In genomic region chr5:132639706-132640130, GRCh38 we compare ENCODE assay signal across 15 cellular contexts. TPM values are rescaled to one million over a fixed set of nuclear protein-coding genes. Genes with fewer than 3 reads are reported as not detected.
DNase-seq lines count a peak whose midpoint lies in the region; ATAC-seq, FAIRE-seq and TF ChIP-seq lines count a peak whose summit lies in the region.
"Had no signal": no experiment of that assay in that cellular context is flagged by ENCODE, and none has a peak within 500 bp of the region (broad histone marks: within the 10 kb centered on the region; RNA-seq: fewer than 3 reads in every experiment).

No MANE protein-coding gene starts in this region.

- RAD21 ChIA-PET in GM12878 (lab: Charles Lee; ENCODE audit: unreplicated experiment) = interaction anchor here (1.2 to 5.7 kb wide), 8 partner anchors 16 to 181 kb away, joined by 4 to 113 read pairs (median 6); partner anchors contain the start of genes IL13 and IL4

- CTCF ChIA-PET in activated CD4-positive, alpha-beta T cell treated with anti-CD3 and anti-CD28 coated beads for 36 hours (lab: Charles Lee) = interaction anchor here (1.3 kb wide), 1 partner anchor 139 kb away, joined by 4 read pairs; no protein-coding TSS in a partner anchor
- CTCF ChIA-PET in GM12878 (lab: Yijun Ruan, JAX) = interaction anchor here (0.5 to 4.8 kb wide), 5 partner anchors 9 to 180 kb away, joined by 3 to 28 read pairs (median 13); no protein-coding TSS in a partner anchor

- H3K4me2 ChIP-seq in GM12878 (ENCODE audit: control insufficient read depth, insufficient read depth) = peak overlapping the region; percentile 26

- POLR2A ChIA-PET in activated CD4-positive, alpha-beta T cell treated with anti-CD3 and anti-CD28 coated beads for 36 hours (lab: Charles Lee) = no interaction called here
- POLR2A ChIA-PET in GM12878 (lab: Charles Lee) = interaction anchor here (1.0 to 6.3 kb wide), 9 partner anchors 8 to 146 kb away, joined by 3 to 53 read pairs (median 6); partner anchors contain the start of gene IL13

- H3K4me3 Mint-ChIP-seq in activated CD4-positive, alpha-beta T cell treated with anti-CD3 and anti-CD28 coated beads for 36 hours = no peak overlapping the region

- peaks cover 67% of the 10 kb centered on the region for H3K36me3 Mint-ChIP-seq in activated CD4-positive, alpha-beta T cell treated with anti-CD3 and anti-CD28 coated beads for 36 hours (ENCODE audit: low read depth)

- intact Hi-C loops in activated CD4-positive, alpha-beta T cell treated with anti-CD3 and anti-CD28 coated beads for 36 hours (cut with DNase I, micrococcal nuclease) = loop anchor here (2.0 to 5.0 kb wide), 8 partner anchors 17 to 212 kb away; partner anchors contain the start of genes KIF3A (in 1 of the 2) and RAD50 (in 1 of the 2)
- intact Hi-C loops in GM12878 (cut with micrococcal nuclease; ENCODE audit: unreplicated experiment) = loop anchor here (2.0 to 5.0 kb wide), 2 partner anchors 21 to 112 kb away; no protein-coding TSS in a partner anchor

- no peak overlapping the region for H3K9ac ChIP-seq in GM12878 (ENCODE audit: control insufficient read depth, insufficient read depth, low read length)

- H3K79me2 ChIP-seq in GM12878 (ENCODE audit: control insufficient read depth, insufficient read depth, low read length) = no peaks in the 10 kb centered on the region

- WGBS in GM12878 (ENCODE audit: insufficient coverage, insufficient replicate concordance, low lambda C conversion rate, missing lambda C conversion rate) = 0% methylated on average over 2 of the region's 2 CpGs

- no peak for TF ChIP-seq CTCF in GM12878 (IDR thresholded peaks at IDR 0.05 in 2 of 3, conservative IDR thresholded peaks at IDR 0.05 in 1 of 3; ENCODE audit: control insufficient read depth in 2 of 3, extremely low read depth in 1 of 3, insufficient read depth in 1 of 3, low read depth in 3 of 3, low read length in 3 of 3)

- no TSS peak for BruUV-seq in GM12878 (replicated peaks; lab: Mats Ljungman, UMichigan)

- no peak for TF ChIP-seq RAD21 in GM12878 (IDR thresholded peaks at IDR 0.05; ENCODE audit: insufficient read depth, low read depth, low read length)

- no peaks in the 10 kb centered on the region for H3K27me3 Mint-ChIP-seq in activated CD4-positive, alpha-beta T cell treated with anti-CD3 and anti-CD28 coated beads for 36 hours
- H3K27me3 Mint-ChIP-seq: progenitor cell of endocrine pancreas had no signal

- no peak overlapping the region for H2AFZ ChIP-seq in GM12878 (ENCODE audit: control insufficient read depth, low read depth, low read length)

- DNase-seq in activated CD4-positive, alpha-beta T cell treated with anti-CD3 and anti-CD28 coated beads for 36 hours = peak; percentile 44
- no peak for DNase-seq in activated CD4-positive, alpha-beta T cell treated with anti-CD3 and anti-CD28 coated beads for 1 hour
- DNase-seq in GM12878 (ENCODE audit: low read depth, low spot score) (peak; percentile 82), NCI-H2107 treated with DMSO at 0.1 percent for 48 hours (lab: John Stamatoyannopoulos, UW; ENCODE audit: unreplicated experiment) (no peak), ecto neural progenitor cell (ENCODE audit: low spot score) (no peak), activated gamma-delta T cell treated with Interleukin-2 at 50 U/mL for 16 hours (no peak)
- DNase-seq: amygdala, NCI-H524 treated with DMSO at 0.1 percent for 48 hours had no signal

- peak in 1 of 2 experiments; percentile 70; a peak in 2 of 4 replicates for TF ChIP-seq EP300 in GM12878 (IDR thresholded peaks at IDR 0.05; ENCODE audit: borderline replicate concordance in 1 of 2, control insufficient read depth in 1 of 2, low read depth in 2 of 2, low read length in 2 of 2)

- in situ Hi-C loops in GM12878 (cut with MboI) = no loop called here

- SMC1A ChIA-PET in GM12878 (lab: Charles Lee; ENCODE audit: uncharacterized antibody, unreplicated experiment) = interaction anchor here (1.1 to 7.8 kb wide), 19 partner anchors 8 to 201 kb away, joined by 3 to 119 read pairs (median 6); partner anchors contain the start of genes IL13 and IL4

- no peaks in the 10 kb centered on the region for H3K9me3 Mint-ChIP-seq in activated CD4-positive, alpha-beta T cell treated with anti-CD3 and anti-CD28 coated beads for 36 hours (ENCODE audit: low read depth)

- H3K27ac Mint-ChIP-seq in activated CD4-positive, alpha-beta T cell treated with anti-CD3 and anti-CD28 coated beads for 36 hours = no peak overlapping the region
- H3K27ac Mint-ChIP-seq: progenitor cell of endocrine pancreas had no signal

- no peak overlapping the region for H3K4me3 ChIP-seq in GM12878

- peak; percentile 3 for ATAC-seq in activated CD4-positive, alpha-beta T cell treated with anti-CD3 and anti-CD28 coated beads for 36 hours
- ATAC-seq in GM21526 (IDR thresholded peaks at IDR 0.05; ENCODE audit: low FRiP score, unreplicated experiment) (peak; percentile 53), HG03159 (IDR thresholded peaks at IDR 0.05; ENCODE audit: unreplicated experiment) (peak; percentile 56), GM12878 (peak; percentile 78)
- ATAC-seq: HepG2 had no signal

- H3K9me3 ChIP-seq in GM12878 (replicated peaks; ENCODE audit: control insufficient read depth, insufficient read depth, low read length) = no peaks in the 10 kb centered on the region

- peaks cover 20 to 39% of the 10 kb centered on the region in 2 experiments for H3K36me3 ChIP-seq in GM12878 (ENCODE audit: control insufficient read depth in 2 of 2, insufficient read depth in 2 of 2, low read length in 1 of 2)

- H4K20me1 ChIP-seq in GM12878 (ENCODE audit: control insufficient read depth, insufficient read depth) = no peaks in the 10 kb centered on the region

- peak; percentile 89 for FAIRE-seq in GM12878 (lab: Jason Lieb, UNC)
- FAIRE-seq: HepG2 had no signal

- H3K27ac ChIP-seq in GM12878 (ENCODE audit: control insufficient read depth, insufficient read depth) = peak overlapping the region; percentile 28
- H3K27ac ChIP-seq: 22Rv1 had no signal

- H3K27me3 ChIP-seq in GM12878 (replicated peaks in 1 of 2; ENCODE audit: control insufficient read depth in 2 of 2, insufficient read depth in 2 of 2, low read length in 1 of 2) = no peaks in the 10 kb centered on the region

- peaks cover 71% of the 10 kb centered on the region for H3K4me1 Mint-ChIP-seq in activated CD4-positive, alpha-beta T cell treated with anti-CD3 and anti-CD28 coated beads for 36 hours

- no peak for TF ChIP-seq POLR2A in GM12878 (IDR thresholded peaks at IDR 0.05; ENCODE audit: low read depth, low read length)

- peaks cover 59% of the 10 kb centered on the region for H3K4me1 ChIP-seq in GM12878 (ENCODE audit: control insufficient read depth, insufficient read depth, low read length)

TF ChIP-seq in GM12878, 131 proteins besides CTCF, POLR2A, EP300 and RAD21 (continues in another document):
- TF ChIP-seq RCOR1 (conservative IDR thresholded peaks at IDR 0.05; ENCODE audit: low read depth, low read length) = no peak

RNA-seq across cellular contexts. Expression of gene IL13, which starts 18.3 kb away (rescaled TPM):
- total RNA-seq in activated CD4-positive, alpha-beta T cell treated with anti-CD3 and anti-CD28 coated beads for 36 hours = 1 to 10 TPM; 3.9 to 5.5 TPM
- total RNA-seq in GM12878 (2013; cell fraction: nucleolus; rRNA removed) = 0.52 and 0.98 TPM in 2 replicates
- total RNA-seq in GM12878 (2014; rRNA removed) (0.05 and 0.40 TPM in 2 replicates), GM12878 (2014; rRNA removed; fragmentation: Illumina TruSeq; extraction: Trizol) (not detected in 2 replicates), GM12878 (2021) (not detected in 2 replicates)
- 0.24 TPM for polyA plus RNA-seq in GM12878 (2011; ENCODE audit: low read depth)
- polyA plus RNA-seq in GM12878 (2011; rRNA removed) (0.11 and 0.13 TPM in 2 replicates), GM12878 (2014; fragmentation: Illumina TruSeq; extraction: Trizol) (0.06 TPM in 1 of 2 replicates, not detected in the other), GM12878 (2014; fragmentation: Nextera tagmentation; extraction: Ambion mirVana) (not detected), GM12878 (2014; rRNA removed) (0.10 and 0.11 TPM in 2 replicates), GM12878 (2016; fragmentation: Nextera tagmentation; extraction: Ambion mirVana) (not detected)
- polyA plus RNA-seq in GM12878 (2011; cell fraction: cytosol; rRNA removed) = 0.12 and 0.27 TPM in 2 replicates
- 1.2 and 1.3 TPM in 2 replicates for polyA plus RNA-seq in GM12878 (2011; cell fraction: nucleus; rRNA removed)
- polyA plus RNA-seq in GM12878 (2012) = 0.35 and 0.58 TPM in 2 replicates
- 0.36 TPM in 1 of 2 replicates, not detected in the other for polyA minus RNA-seq in GM12878 (2011; rRNA and poly(A)+ RNA removed)
- polyA minus RNA-seq in GM12878 (2011; cell fraction: cytosol; rRNA and poly(A)+ RNA removed) = not detected in 2 replicates
- polyA minus RNA-seq in GM12878 (2011; cell fraction: nucleus; rRNA and poly(A)+ RNA removed) = 0.77 and 0.85 TPM in 2 replicates
- total RNA-seq: epithelial cell of proximal tubule, G401, HepG2, progenitor cell of endocrine pancreas had no signal

RNA-seq across cellular contexts. Expression of gene IL4, which starts 34.1 kb away (rescaled TPM):
- under 1 TPM; 0.32 to 0.77 TPM for total RNA-seq in activated CD4-positive, alpha-beta T cell treated with anti-CD3 and anti-CD28 coated beads for 36 hours
- not detected in 2 replicates for total RNA-seq in GM12878 (2013; cell fraction: nucleolus; rRNA removed)
- total RNA-seq in GM12878 (2014; rRNA removed) (not detected in 2 replicates), GM12878 (2014; rRNA removed; fragmentation: Illumina TruSeq; extraction: Trizol) (not detected in 2 replicates), GM12878 (2021) (not detected in 2 replicates)
- not detected for polyA plus RNA-seq in GM12878 (2011; ENCODE audit: low read depth)
- polyA plus RNA-seq in GM12878 (2011; rRNA removed) (0.80 and 1.1 TPM in 2 replicates), GM12878 (2014; fragmentation: Illumina TruSeq; extraction: Trizol) (not detected in 2 replicates), GM12878 (2014; fragmentation: Nextera tagmentation; extraction: Ambion mirVana) (under 1 TPM; 0.20 to 0.50 TPM), GM12878 (2014; rRNA removed) (not detected in 2 replicates), GM12878 (2016; fragmentation: Nextera tagmentation; extraction: Ambion mirVana) (not detected)
- 1.6 and 2.4 TPM in 2 replicates for polyA plus RNA-seq in GM12878 (2011; cell fraction: cytosol; rRNA removed)
- polyA plus RNA-seq in GM12878 (2011; cell fraction: nucleus; rRNA removed) = 0.75 TPM in 1 of 2 replicates, not detected in the other
- not detected in 2 replicates for polyA plus RNA-seq in GM12878 (2012)
- not detected in 2 replicates for polyA minus RNA-seq in GM12878 (2011; rRNA and poly(A)+ RNA removed)
- not detected in 2 replicates for polyA minus RNA-seq in GM12878 (2011; cell fraction: cytosol; rRNA and poly(A)+ RNA removed)
- polyA minus RNA-seq in GM12878 (2011; cell fraction: nucleus; rRNA and poly(A)+ RNA removed) = not detected in 2 replicates
- total RNA-seq: epithelial cell of proximal tubule, G401, HepG2, progenitor cell of endocrine pancreas had no signal
- polyA plus RNA-seq: HepG2 had no signal

Comparison
In these comparisons a context has a peak if more than half of its experiments do, and no peak if none do; other contexts are left out.
1. DNase-seq: peak in activated CD4-positive, alpha-beta T cell treated with anti-CD3 and anti-CD28 coated beads for 36 hours (single experiment) and GM12878 (single experiment); none in activated CD4-positive, alpha-beta T cell treated with anti-CD3 and anti-CD28 coated beads for 1 hour (single experiment), NCI-H2107 treated with DMSO at 0.1 percent for 48 hours (single experiment), ecto neural progenitor cell (single experiment) and activated gamma-delta T cell treated with Interleukin-2 at 50 U/mL for 16 hours (single experiment).
2. ATAC-seq: peak in every context shown above with its lines; median percentile 78 in GM12878; 56 in HG03159; 53 in GM21526; 3 in activated CD4-positive, alpha-beta T cell treated with anti-CD3 and anti-CD28 coated beads for 36 hours.